33 cellular contexts compared by ENCODE assay signal in the genomic region with DNA sequence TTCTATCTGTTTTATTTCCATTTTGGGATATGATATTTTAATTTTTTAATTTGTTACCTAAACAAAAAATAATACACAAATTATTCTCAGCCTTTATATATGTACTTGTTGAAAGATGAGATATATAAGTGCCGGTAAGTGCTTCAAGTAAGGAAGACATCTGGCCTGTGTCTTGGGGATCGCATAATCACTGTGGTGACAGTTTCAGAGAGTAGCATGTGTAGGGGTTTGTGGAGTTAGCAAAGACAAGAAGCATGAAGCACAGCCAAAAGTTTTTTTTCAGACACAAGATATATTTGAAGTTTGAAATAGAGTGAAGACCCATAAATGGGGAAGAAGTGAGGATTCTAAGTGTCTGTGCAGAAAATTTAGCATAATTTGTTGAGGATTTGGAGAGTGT.
"Had no signal": no experiment of that assay in that cellular context is flagged by ENCODE, and none has a peak within 500 bp of the region (broad histone marks: within the 10 kb centered on the region; RNA-seq: fewer than 3 reads in every experiment).

No MANE protein-coding gene starts in this region.

- DNase-seq: activated B cell treated with CpG ODN at 0.5 μM for 24 hours; activated CD4-positive, alpha-beta memory T cell treated with anti-CD3 and anti-CD28 coated beads for 36 hours; activated CD4-positive, alpha-beta T cell treated with anti-CD3 and anti-CD28 coated beads for 48 hours; activated CD4-positive, alpha-beta T cell treated with anti-CD3 and anti-CD28 coated beads, Interleukin-2, amount 50 U/mL, for 1 hour; activated CD8-positive, alpha-beta memory T cell treated with anti-CD3 and anti-CD28 coated beads, Interleukin-2, amount 10 ng/mL, durations not matched to agents 7 days and 5 days; activated CD8-positive, alpha-beta memory T cell treated with anti-CD3 and anti-CD28 coated beads, Interleukin-2, amount 50 U/mL, for 4 hours; activated CD8-positive, alpha-beta T cell treated with anti-CD3 and anti-CD28 coated beads, Interleukin-2, amount 10 ng/mL, durations not matched to agents 7 days and 5 days; activated effector memory CD4-positive, alpha-beta T cell treated with anti-CD3 and anti-CD28 coated beads, Interleukin-2, amount 50 U/mL, for 16 hours; activated naive CD4-positive, alpha-beta T cell; activated naive CD4-positive, alpha-beta T cell treated with anti-CD3 and anti-CD28 coated beads, Interleukin-2, amount 10 ng/mL, durations not matched to agents 7 days and 5 days; activated naive CD8-positive, alpha-beta T cell treated with anti-CD3 and anti-CD28 coated beads, Interleukin-2, amount 10 ng/mL, durations not matched to agents 7 days and 5 days; activated T-cell treated with anti-CD3 and anti-CD28 coated beads, Interleukin-2, amount 50 U/mL, for 1 hour; activated T-cell treated with anti-CD3 and anti-CD28 coated beads, Interleukin-2, amount 50 U/mL, for 48 hours; dorsolateral prefrontal cortex; effector memory CD4-positive, alpha-beta T cell; endodermal cell; foreskin fibroblast; head of caudate nucleus; hippocampal formation; T1000; WERI-Rb-1 had no signal

- H3K9me3 Mint-ChIP-seq: activated CD4-positive, alpha-beta memory T cell treated with anti-CD3 and anti-CD28 coated beads for 36 hours; endodermal cell had no signal

- H3K36me3 ChIP-seq: ascending aorta, breast epithelium, WERI-Rb-1 had no signal

- H3K27ac Mint-ChIP-seq: activated B cell treated with CpG ODN at 0.5 μM for 24 hours; activated CD4-positive, alpha-beta memory T cell treated with anti-CD3 and anti-CD28 coated beads for 36 hours; activated CD8-positive, alpha-beta memory T cell treated with anti-CD3 and anti-CD28 coated beads, Interleukin-2, amount 10 ng/mL, durations not matched to agents 7 days and 5 days; activated CD8-positive, alpha-beta T cell treated with anti-CD3 and anti-CD28 coated beads, Interleukin-2, amount 10 ng/mL, durations not matched to agents 7 days and 5 days; activated naive CD4-positive, alpha-beta T cell treated with anti-CD3 and anti-CD28 coated beads, Interleukin-2, amount 10 ng/mL, durations not matched to agents 7 days and 5 days; activated naive CD4-positive, alpha-beta T cell treated with anti-CD3 and anti-CD28 coated beads, Interleukin-2, amount 50 U/mL, for 72 hours; activated naive CD8-positive, alpha-beta T cell treated with anti-CD3 and anti-CD28 coated beads, Interleukin-2, amount 10 ng/mL, durations not matched to agents 7 days and 5 days; activated T-helper 1 cell treated with anti-CD3 and anti-CD28 coated beads, Interleukin-12 subunit alpha, Interleukin-12 subunit beta, Interleukin-2, Interleukin-4 antibody, amounts not matched to agents 30 ng/mL and 10 ng/mL and 1 ng/mL, durations not matched to agents 14 hours and 24 hours and 36 hours; activated T-helper 2 cell treated with anti-CD3 and anti-CD28 coated beads, Interferon-gamma antibody, Interleukin-2, Interleukin-4, amounts not matched to agents 10 μg/mL and 5 μg/mL and 100 μg/mL, durations not matched to agents 14 hours and 24 hours and 36 hours; brain; dendritic cell treated with granulocyte-macrophage colony-stimulating factor and Interleukin-4, amounts not matched to agents 40 ng/mL and 50 ng/mL, for 4 days; endodermal cell; T-helper 2 cell treated with Interferon-gamma antibody and Interleukin-4, amounts not matched to agents 5 μg/mL and 100 μg/mL, for 36 hours had no signal

- H3K36me3 Mint-ChIP-seq: activated CD4-positive, alpha-beta memory T cell treated with anti-CD3 and anti-CD28 coated beads for 36 hours; activated CD8-positive, alpha-beta memory T cell treated with anti-CD3 and anti-CD28 coated beads, Interleukin-2, amount 10 ng/mL, durations not matched to agents 7 days and 5 days; activated naive CD4-positive, alpha-beta T cell treated with anti-CD3 and anti-CD28 coated beads, Interleukin-2, amount 10 ng/mL, durations not matched to agents 7 days and 5 days; activated naive CD4-positive, alpha-beta T cell treated with anti-CD3 and anti-CD28 coated beads, Interleukin-2, amount 50 U/mL, for 72 hours; activated naive CD8-positive, alpha-beta T cell treated with anti-CD3 and anti-CD28 coated beads, Interleukin-2, amount 10 ng/mL, durations not matched to agents 7 days and 5 days; brain had no signal

- H3K4me3 ChIP-seq: ascending aorta, breast epithelium, coronary artery, dorsolateral prefrontal cortex had no signal

- H3K27ac ChIP-seq: ascending aorta, breast epithelium, coronary artery, dorsolateral prefrontal cortex, WERI-Rb-1 had no signal

- H3K9me3 ChIP-seq: ascending aorta, breast epithelium had no signal

- ATAC-seq: activated CD4-positive, CD25-positive, alpha-beta regulatory T cell treated with anti-CD3 and anti-CD28 coated beads, Interleukin-2, amount 50 U/mL, for 24 hours; activated CD8-positive, alpha-beta memory T cell treated with anti-CD3 and anti-CD28 coated beads, Interleukin-2, amount 10 ng/mL, durations not matched to agents 7 days and 5 days; activated CD8-positive, alpha-beta T cell treated with anti-CD3 and anti-CD28 coated beads, Interleukin-2, amount 10 ng/mL, durations not matched to agents 7 days and 5 days; activated naive CD4-positive, alpha-beta T cell treated with anti-CD3 and anti-CD28 coated beads, Interleukin-2, amount 50 U/mL, for 72 hours; esophagus mucosa had no signal

- H3K27me3 ChIP-seq: ascending aorta, breast epithelium had no signal

- H3K4me3 Mint-ChIP-seq: activated B cell treated with CpG ODN at 0.5 μM for 24 hours; activated CD4-positive, alpha-beta memory T cell treated with anti-CD3 and anti-CD28 coated beads for 36 hours; activated CD8-positive, alpha-beta memory T cell treated with anti-CD3 and anti-CD28 coated beads, Interleukin-2, amount 10 ng/mL, durations not matched to agents 7 days and 5 days; activated CD8-positive, alpha-beta T cell treated with anti-CD3 and anti-CD28 coated beads, Interleukin-2, amount 10 ng/mL, durations not matched to agents 7 days and 5 days; activated naive CD4-positive, alpha-beta T cell treated with anti-CD3 and anti-CD28 coated beads, Interleukin-2, amount 10 ng/mL, durations not matched to agents 7 days and 5 days; activated naive CD8-positive, alpha-beta T cell treated with anti-CD3 and anti-CD28 coated beads, Interleukin-2, amount 10 ng/mL, durations not matched to agents 7 days and 5 days; activated T-helper 1 cell treated with anti-CD3 and anti-CD28 coated beads, Interleukin-12 subunit alpha, Interleukin-12 subunit beta, Interleukin-2, Interleukin-4 antibody, amounts not matched to agents 30 ng/mL and 10 ng/mL and 1 ng/mL, durations not matched to agents 14 hours and 24 hours and 36 hours; brain; central memory CD8-positive, alpha-beta T cell; dendritic cell treated with granulocyte-macrophage colony-stimulating factor and Interleukin-4, amounts not matched to agents 40 ng/mL and 50 ng/mL, for 4 days; endodermal cell; T-helper 2 cell treated with Interferon-gamma antibody and Interleukin-4, amounts not matched to agents 5 μg/mL and 100 μg/mL, for 36 hours had no signal

- H3K27me3 Mint-ChIP-seq: activated B cell treated with CpG ODN at 0.5 μM for 24 hours; activated CD4-positive, alpha-beta memory T cell treated with anti-CD3 and anti-CD28 coated beads for 36 hours; activated CD8-positive, alpha-beta memory T cell treated with anti-CD3 and anti-CD28 coated beads, Interleukin-2, amount 10 ng/mL, durations not matched to agents 7 days and 5 days; activated naive CD4-positive, alpha-beta T cell treated with anti-CD3 and anti-CD28 coated beads, Interleukin-2, amount 10 ng/mL, durations not matched to agents 7 days and 5 days; activated naive CD8-positive, alpha-beta T cell treated with anti-CD3 and anti-CD28 coated beads, Interleukin-2, amount 10 ng/mL, durations not matched to agents 7 days and 5 days; brain; central memory CD8-positive, alpha-beta T cell; dendritic cell treated with granulocyte-macrophage colony-stimulating factor and Interleukin-4, amounts not matched to agents 40 ng/mL and 50 ng/mL, for 4 days had no signal

- H3K4me1 ChIP-seq: ascending aorta, breast epithelium had no signal

- H3K4me1 Mint-ChIP-seq: activated B cell treated with CpG ODN at 0.5 μM for 24 hours; activated CD8-positive, alpha-beta memory T cell treated with anti-CD3 and anti-CD28 coated beads, Interleukin-2, amount 10 ng/mL, durations not matched to agents 7 days and 5 days; activated naive CD4-positive, alpha-beta T cell treated with anti-CD3 and anti-CD28 coated beads, Interleukin-2, amount 10 ng/mL, durations not matched to agents 7 days and 5 days; activated naive CD8-positive, alpha-beta T cell treated with anti-CD3 and anti-CD28 coated beads, Interleukin-2, amount 10 ng/mL, durations not matched to agents 7 days and 5 days; brain; central memory CD8-positive, alpha-beta T cell had no signal
